23 cellular contexts compared by ENCODE assay signal in genomic region chr2:106562232-106562631, GRCh38.
DNase-seq lines count a peak whose midpoint lies in the region; ATAC-seq and TF ChIP-seq lines count a peak whose summit lies in the region.
"Had no signal": no experiment of that assay in that cellular context is flagged by ENCODE, and none has a peak within 500 bp of the region (broad histone marks: within the 10 kb centered on the region; RNA-seq: fewer than 3 reads in every experiment).

No MANE protein-coding gene starts in this region.

- H3K27ac ChIP-seq in left ventricle myocardium inferior (replicated peaks) (peak overlapping the region; percentile 73), heart right ventricle (peak overlapping the region in 2 of 10 donors; percentile 8 to 15), hepatocyte (peak overlapping the region; percentile 63), sigmoid colon (peak overlapping the region; percentile 34 to 68 (median 62)), vagina (peak overlapping the region; percentile 40)

- TF ChIP-seq POLR2A in sigmoid colon (IDR thresholded peaks at IDR 0.05) (no peak), vagina (IDR thresholded peaks at IDR 0.05) (no peak)

- whole genome bisulfite sequencing in heart right ventricle, 2 donors, result 17 to 21% methylated on average over 3 of the region's 3 CpGs
- 66% methylated on average over 3 of the region's 3 CpGs for WGBS in hepatocyte (ENCODE audit: low lambda C conversion rate, missing lambda C conversion rate)
- WGBS in sigmoid colon, 2 donors, result 41 to 59% methylated on average over 3 of the region's 3 CpGs

- no peak for TF ChIP-seq EP300 in sigmoid colon (IDR thresholded peaks at IDR 0.05)

- TF ChIP-seq CTCF in left ventricle myocardium inferior (IDR thresholded peaks at IDR 0.05; ENCODE audit: borderline replicate concordance) (no peak), heart right ventricle (IDR thresholded peaks at IDR 0.05) (no peak), hepatocyte (IDR thresholded peaks at IDR 0.05; ENCODE audit: poor library complexity) (no peak), sigmoid colon (IDR thresholded peaks at IDR 0.05) (no peak), vagina (IDR thresholded peaks at IDR 0.05) (no peak)

- H3K9me3 ChIP-seq in left ventricle myocardium inferior (replicated peaks) (no peaks in the 10 kb centered on the region), heart right ventricle (no peaks in the 10 kb centered on the region), hepatocyte (ENCODE audit: low read depth) (no peaks in the 10 kb centered on the region), sigmoid colon (no peaks in the 10 kb centered on the region), vagina (no peaks in the 10 kb centered on the region)
- H3K9me3 ChIP-seq: breast epithelium had no signal

- DNase-seq in left ventricle myocardium inferior (no peak), heart right ventricle (no peak), hepatocyte (ENCODE audit: low spot score) (peak; percentile 29), sigmoid colon (peak; percentile 50), vagina (ENCODE audit: extremely low spot score in 2 of 2) (no peak), HCEC 1CT (no peak)
- DNase-seq: activated CD4-positive, alpha-beta T cell treated with anti-CD3 and anti-CD28 coated beads for 36 hours; activated CD8-positive, alpha-beta T cell treated with anti-CD3 and anti-CD28 coated beads, Interleukin-2, amount 10 ng/mL, durations not matched to agents 7 days and 5 days; activated T-cell treated with anti-CD3 and anti-CD28 coated beads for 4 hours; CD8-positive, alpha-beta T cell; H7; immature natural killer cell; Karpas-422; mesenchymal stem cell; NCI-H1436; NCI-H2227 treated with DMSO at 0.1 percent for 48 hours; SIG-M5; stimulated activated CD4-positive, alpha-beta T cell treated with anti-CD3 and anti-CD28 coated beads, Interleukin-15, amount 100 ng/mL, for 24 hours; T-helper 9 cell had no signal

- no peaks in the 10 kb centered on the region for H3K36me3 ChIP-seq in left ventricle myocardium inferior
- H3K36me3 ChIP-seq in heart right ventricle, result no peaks in the 10 kb centered on the region
- no peaks in the 10 kb centered on the region for H3K36me3 ChIP-seq in hepatocyte (replicated peaks; ENCODE audit: insufficient read depth, low read depth)
- H3K36me3 ChIP-seq in sigmoid colon, result no peaks in the 10 kb centered on the region
- no peaks in the 10 kb centered on the region for H3K36me3 ChIP-seq in vagina
- H3K36me3 ChIP-seq: breast epithelium had no signal

- no peak overlapping the region for H2AFZ ChIP-seq in hepatocyte

- H3K4me1 ChIP-seq in left ventricle myocardium inferior (peaks cover 38% of the 10 kb centered on the region), heart right ventricle (peaks cover 0 to 30% (median 8%) of the 10 kb centered on the region in 9 donors), hepatocyte (ENCODE audit: insufficient read depth) (peaks cover 26% of the 10 kb centered on the region), sigmoid colon (peaks cover 0 to 74% (median 58%) of the 10 kb centered on the region in 4 donors), vagina (peaks cover 46% of the 10 kb centered on the region)

- H3K4me3 ChIP-seq in left ventricle myocardium inferior (no peak overlapping the region), heart right ventricle (no peak overlapping the region), hepatocyte (no peak overlapping the region), sigmoid colon (no peak overlapping the region), vagina (no peak overlapping the region)
- H3K4me3 ChIP-seq: breast epithelium had no signal

- H3K4me2 ChIP-seq in hepatocyte, result peak overlapping the region; percentile 11

- ATAC-seq in heart right ventricle, result no peak
- no peak for ATAC-seq in GM21423 (IDR thresholded peaks at IDR 0.05; ENCODE audit: unreplicated experiment)
- no peak for ATAC-seq in HG03442 (IDR thresholded peaks at IDR 0.05; ENCODE audit: unreplicated experiment)
- ATAC-seq: activated CD4-positive, alpha-beta T cell treated with anti-CD3 and anti-CD28 coated beads for 36 hours; activated CD8-positive, alpha-beta T cell treated with anti-CD3 and anti-CD28 coated beads, Interleukin-2, amount 10 ng/mL, durations not matched to agents 7 days and 5 days; CD8-positive, alpha-beta T cell; stimulated activated memory B cell treated with anti-CD40 and anti-IgM and Interleukin-4, amounts not matched to agents 10 μg/mL and 1 μg/mL and 100 μg/mL, for 72 hours had no signal

- intact Hi-C loops in left ventricle myocardium inferior (cut with micrococcal nuclease), result no loop called here
- intact Hi-C loops in heart right ventricle (cut with DNase I), result no loop called here
- intact Hi-C loops in sigmoid colon (cut with DNase I), result no loop called here
- intact Hi-C loops in vagina (cut with DNase I), result no loop called here

- H3K79me2 ChIP-seq in hepatocyte, result no peaks in the 10 kb centered on the region

- no peaks in the 10 kb centered on the region for H3K9me2 ChIP-seq in hepatocyte (replicated peaks; ENCODE audit: insufficient read depth)

- H4K20me1 ChIP-seq in hepatocyte (ENCODE audit: insufficient read depth, poor library complexity, severe bottlenecking), result no peaks in the 10 kb centered on the region

- H3K27me3 ChIP-seq in left ventricle myocardium inferior (ENCODE audit: low read depth), result no peaks in the 10 kb centered on the region
- no peaks in the 10 kb centered on the region for H3K27me3 ChIP-seq in heart right ventricle
- no peaks in the 10 kb centered on the region for H3K27me3 ChIP-seq in hepatocyte
- no peaks in the 10 kb centered on the region for H3K27me3 ChIP-seq in sigmoid colon
- no peaks in the 10 kb centered on the region for H3K27me3 ChIP-seq in vagina
- H3K27me3 ChIP-seq: breast epithelium had no signal

Comparison
In these comparisons a context has a peak if more than half of its experiments do, and no peak if none do; other contexts are left out.
1. DNase-seq: peak in hepatocyte (single experiment) and sigmoid colon (single experiment); none in left ventricle myocardium inferior (single experiment), heart right ventricle (0 of 2), vagina (0 of 2) and HCEC 1CT (single experiment).